In genomic region chr19:38336638-38337359, GRCh38 we compare ENCODE assay signal across 8 cellular contexts. TPM values are rescaled to one million over a fixed set of nuclear protein-coding genes. Genes with fewer than 3 reads are reported as not detected.
DNase-seq lines count a peak whose midpoint lies in the region; ATAC-seq and TF ChIP-seq lines count a peak whose summit lies in the region.

No MANE protein-coding gene starts in this region.

- DNase-seq in GOT3 (lab: John Stamatoyannopoulos, UW) = peak; percentile 73
- peak; percentile 99 for DNase-seq in LoVo (ENCODE audit: low spot score)
- DNase-seq in RPMI8226 = peak; percentile 93
- DNase-seq in fibroblast of peridontal ligament (ENCODE audit: extremely low read depth) = peak; percentile 72
- peak; percentile 96 for DNase-seq in natural killer cell treated with Interleukin-12 subunit alpha and Interleukin-12 subunit beta and Interleukin-15 and Interleukin-18, amount 100 ng/mL, for 72 hours (ENCODE audit: low spot score)
- DNase-seq in stimulated activated naive CD4-positive, alpha-beta T cell (lab: John Stamatoyannopoulos, UW) = peak; percentile 90 to 96 (median 95)

- no peaks in the 10 kb centered on the region for H3K4me1 Mint-ChIP-seq in activated T-helper 17 cell treated with anti-CD3 and anti-CD28 coated beads, Interleukin-2, amount 50 U/mL, for 72 hours
- H3K4me1 Mint-ChIP-seq in natural killer cell treated with Interleukin-12 subunit alpha and Interleukin-12 subunit beta and Interleukin-15 and Interleukin-18, amount 100 ng/mL, for 72 hours (ENCODE audit: low read depth in 2 of 2) = peaks cover 16 to 23% of the 10 kb centered on the region in 2 donors

- no peaks in the 10 kb centered on the region for H3K36me3 ChIP-seq in DOHH2 (ENCODE audit: control insufficient read depth, low read length)

- no peak for TF ChIP-seq CTCF in DOHH2 (IDR thresholded peaks at IDR 0.05; ENCODE audit: low read depth, low read length, poor library complexity, severe bottlenecking)

- no peaks in the 10 kb centered on the region for H3K9me2 ChIP-seq in DOHH2 (replicated peaks; ENCODE audit: control insufficient read depth, low read length)

- peak overlapping the region; percentile 90 for H3K4me3 ChIP-seq in DOHH2 (ENCODE audit: low read length)

- peak; percentile 68 for ATAC-seq in activated T-helper 17 cell treated with anti-CD3 and anti-CD28 coated beads, Interleukin-2, amount 50 U/mL, for 72 hours (replicated peaks)
- ATAC-seq in natural killer cell treated with Interleukin-12 subunit alpha and Interleukin-12 subunit beta and Interleukin-15 and Interleukin-18, amount 100 ng/mL, for 72 hours = peak; percentile 85 to 86

- no peaks in the 10 kb centered on the region for H3K27me3 ChIP-seq in DOHH2 (ENCODE audit: control insufficient read depth, low read length)

- H4K20me1 ChIP-seq in DOHH2 (ENCODE audit: control insufficient read depth, insufficient read depth, low read depth, low read length) = no peaks in the 10 kb centered on the region

- H3K4me3 Mint-ChIP-seq in activated T-helper 17 cell treated with anti-CD3 and anti-CD28 coated beads, Interleukin-2, amount 50 U/mL, for 72 hours = peak overlapping the region; percentile 89
- H3K4me3 Mint-ChIP-seq in natural killer cell treated with Interleukin-12 subunit alpha and Interleukin-12 subunit beta and Interleukin-15 and Interleukin-18, amount 100 ng/mL, for 72 hours = peak overlapping the region; percentile 100

- no peaks in the 10 kb centered on the region for H3K9me3 ChIP-seq in DOHH2 (ENCODE audit: control insufficient read depth, insufficient read depth, low read length)

- peak overlapping the region; percentile 78 for H3K27ac ChIP-seq in DOHH2 (ENCODE audit: low read depth, low read length)

- peaks cover 8% of the 10 kb centered on the region for H3K4me1 ChIP-seq in DOHH2 (ENCODE audit: control insufficient read depth, low read length)

- H3K4me2 ChIP-seq in DOHH2 (ENCODE audit: low read length) = peak overlapping the region; percentile 97

- H3F3A ChIP-seq in DOHH2 (ENCODE audit: control insufficient read depth, insufficient read depth) = peaks cover 3% of the 10 kb centered on the region; the same call in 1 of the 2 replicates

- no peaks in the 10 kb centered on the region for H3K79me2 ChIP-seq in DOHH2 (ENCODE audit: control insufficient read depth, low read length)

- H3K9me3 Mint-ChIP-seq in activated T-helper 17 cell treated with anti-CD3 and anti-CD28 coated beads, Interleukin-2, amount 50 U/mL, for 72 hours = no peaks in the 10 kb centered on the region
- no peaks in the 10 kb centered on the region for H3K9me3 Mint-ChIP-seq in natural killer cell treated with Interleukin-12 subunit alpha and Interleukin-12 subunit beta and Interleukin-15 and Interleukin-18, amount 100 ng/mL, for 72 hours

- no peaks in the 10 kb centered on the region for H3K27me3 Mint-ChIP-seq in activated T-helper 17 cell treated with anti-CD3 and anti-CD28 coated beads, Interleukin-2, amount 50 U/mL, for 72 hours
- no peaks in the 10 kb centered on the region for H3K27me3 Mint-ChIP-seq in natural killer cell treated with Interleukin-12 subunit alpha and Interleukin-12 subunit beta and Interleukin-15 and Interleukin-18, amount 100 ng/mL, for 72 hours

- peak overlapping the region; percentile 88 for H3K27ac Mint-ChIP-seq in activated T-helper 17 cell treated with anti-CD3 and anti-CD28 coated beads, Interleukin-2, amount 50 U/mL, for 72 hours
- H3K27ac Mint-ChIP-seq in natural killer cell treated with Interleukin-12 subunit alpha and Interleukin-12 subunit beta and Interleukin-15 and Interleukin-18, amount 100 ng/mL, for 72 hours = peak overlapping the region; percentile 96 to 98

- H3K36me3 Mint-ChIP-seq in activated T-helper 17 cell treated with anti-CD3 and anti-CD28 coated beads, Interleukin-2, amount 50 U/mL, for 72 hours (ENCODE audit: low read depth) = peaks cover 4% of the 10 kb centered on the region
- no peaks in the 10 kb centered on the region for H3K36me3 Mint-ChIP-seq in natural killer cell treated with Interleukin-12 subunit alpha and Interleukin-12 subunit beta and Interleukin-15 and Interleukin-18, amount 100 ng/mL, for 72 hours

RNA-seq across cellular contexts. Expression of gene CATSPERG, which starts 1.2 kb away (rescaled TPM):
- 10 to 100 TPM in 1 of 2 donors, 1 to 10 TPM in 1; 5.0 to 15.2 TPM for total RNA-seq in activated T-helper 17 cell treated with anti-CD3 and anti-CD28 coated beads, Interleukin-2, amount 50 U/mL, for 72 hours
- total RNA-seq in natural killer cell treated with Interleukin-12 subunit alpha and Interleukin-12 subunit beta and Interleukin-15 and Interleukin-18, amount 100 ng/mL, for 72 hours = 1 to 10 TPM; 6.1 to 9.4 TPM

RNA-seq across cellular contexts. Expression of gene KCNK6, which starts 17.2 kb away (rescaled TPM):
- 10 to 100 TPM; 13.7 to 19.4 TPM for total RNA-seq in activated T-helper 17 cell treated with anti-CD3 and anti-CD28 coated beads, Interleukin-2, amount 50 U/mL, for 72 hours
- total RNA-seq in natural killer cell treated with Interleukin-12 subunit alpha and Interleukin-12 subunit beta and Interleukin-15 and Interleukin-18, amount 100 ng/mL, for 72 hours = 1 to 10 TPM; 3.7 to 7.7 TPM

RNA-seq across cellular contexts. Expression of gene YIF1B, which starts 21.1 kb away (rescaled TPM):
- total RNA-seq in activated T-helper 17 cell treated with anti-CD3 and anti-CD28 coated beads, Interleukin-2, amount 50 U/mL, for 72 hours = 10 to 100 TPM; 77.2 to 84.3 TPM
- total RNA-seq in natural killer cell treated with Interleukin-12 subunit alpha and Interleukin-12 subunit beta and Interleukin-15 and Interleukin-18, amount 100 ng/mL, for 72 hours = 10 to 100 TPM; 56.0 to 59.2 TPM

RNA-seq across cellular contexts. Expression of gene C19orf33, which starts 32.7 kb away (rescaled TPM):
- under 1 TPM in 1 of 2 donors, not detected in 1; 0.87 TPM for total RNA-seq in activated T-helper 17 cell treated with anti-CD3 and anti-CD28 coated beads, Interleukin-2, amount 50 U/mL, for 72 hours
- total RNA-seq in natural killer cell treated with Interleukin-12 subunit alpha and Interleukin-12 subunit beta and Interleukin-15 and Interleukin-18, amount 100 ng/mL, for 72 hours = not detected

RNA-seq across cellular contexts. Expression of gene PSMD8, which starts 37.6 kb away (rescaled TPM):
- total RNA-seq in activated T-helper 17 cell treated with anti-CD3 and anti-CD28 coated beads, Interleukin-2, amount 50 U/mL, for 72 hours = 100 to 1,000 TPM; 166 to 242 TPM
- total RNA-seq in natural killer cell treated with Interleukin-12 subunit alpha and Interleukin-12 subunit beta and Interleukin-15 and Interleukin-18, amount 100 ng/mL, for 72 hours = 100 to 1,000 TPM; 133 to 252 TPM

Comparison
In these comparisons a context has a peak if more than half of its experiments do, and no peak if none do; other contexts are left out.
1. Peak in every context shown above with its lines: DNase-seq, ATAC-seq, H3K4me3 ChIP-seq and H3K27ac ChIP-seq.